26 cellular contexts compared by ENCODE assay signal in genomic region chr10:20614911-20615310, GRCh38.
"Had no signal": no experiment of that assay in that cellular context is flagged by ENCODE, and none has a peak within 500 bp of the region (broad histone marks: within the 10 kb centered on the region; RNA-seq: fewer than 3 reads in every experiment).

No MANE protein-coding gene starts in this region.

- ATAC-seq: activated T-cell treated with anti-CD3 and anti-CD28 coated beads, Interleukin-2, amount 50 U/mL, for 72 hours; gastrocnemius medialis; heart left ventricle; left cardiac atrium; naive thymus-derived CD4-positive, alpha-beta T cell; T-helper 17 cell; upper lobe of right lung had no signal

- H3K36me3 ChIP-seq: breast epithelium, colonic mucosa, esophagus squamous epithelium, gastrocnemius medialis, heart left ventricle, ovary, prostate gland, spleen, upper lobe of right lung had no signal

- H3K27me3 Mint-ChIP-seq: activated CD4-positive, alpha-beta memory T cell treated with anti-CD3 and anti-CD28 coated beads for 36 hours; activated naive CD8-positive, alpha-beta T cell treated with anti-CD3 and anti-CD28 coated beads, Interleukin-2, amount 10 ng/mL, durations not matched to agents 7 days and 5 days; central memory CD8-positive, alpha-beta T cell; memory B cell; naive thymus-derived CD4-positive, alpha-beta T cell; T-helper 17 cell had no signal

- H3K4me1 ChIP-seq: breast epithelium, colonic mucosa, esophagus squamous epithelium, gastrocnemius medialis, prostate gland, upper lobe of right lung had no signal

- H3K4me3 Mint-ChIP-seq: activated CD4-positive, alpha-beta memory T cell treated with anti-CD3 and anti-CD28 coated beads for 36 hours; activated naive CD4-positive, alpha-beta T cell treated with anti-CD3 and anti-CD28 coated beads for 36 hours; activated naive CD8-positive, alpha-beta T cell treated with anti-CD3 and anti-CD28 coated beads, Interleukin-2, amount 10 ng/mL, durations not matched to agents 7 days and 5 days; activated T-cell treated with anti-CD3 and anti-CD28 coated beads, Interleukin-2, amount 50 U/mL, for 72 hours; central memory CD8-positive, alpha-beta T cell; memory B cell; naive thymus-derived CD4-positive, alpha-beta T cell; T-helper 17 cell had no signal

- H3K27ac ChIP-seq: breast epithelium, colonic mucosa, esophagus squamous epithelium, gastrocnemius medialis, heart left ventricle, ovary, prostate gland, spleen, upper lobe of right lung had no signal

- H3K27me3 ChIP-seq: breast epithelium, colonic mucosa, esophagus squamous epithelium, gastrocnemius medialis, heart left ventricle, ovary, spleen, upper lobe of right lung had no signal

- H3K9me3 ChIP-seq: breast epithelium, colonic mucosa, esophagus squamous epithelium, gastrocnemius medialis, ovary, prostate gland, upper lobe of right lung had no signal

- H3K36me3 Mint-ChIP-seq: activated CD4-positive, alpha-beta memory T cell treated with anti-CD3 and anti-CD28 coated beads for 36 hours; activated naive CD8-positive, alpha-beta T cell treated with anti-CD3 and anti-CD28 coated beads, Interleukin-2, amount 10 ng/mL, durations not matched to agents 7 days and 5 days; memory B cell had no signal

- H3K9me3 Mint-ChIP-seq: activated CD4-positive, alpha-beta memory T cell treated with anti-CD3 and anti-CD28 coated beads for 36 hours; activated naive CD4-positive, alpha-beta T cell treated with anti-CD3 and anti-CD28 coated beads for 36 hours had no signal

- H3K4me3 ChIP-seq: breast epithelium, colonic mucosa, esophagus squamous epithelium, gastrocnemius medialis, heart left ventricle, ovary, prostate gland, spleen, upper lobe of right lung had no signal

- H3K27ac Mint-ChIP-seq: activated CD4-positive, alpha-beta memory T cell treated with anti-CD3 and anti-CD28 coated beads for 36 hours; activated naive CD4-positive, alpha-beta T cell treated with anti-CD3 and anti-CD28 coated beads for 36 hours; activated naive CD8-positive, alpha-beta T cell treated with anti-CD3 and anti-CD28 coated beads, Interleukin-2, amount 10 ng/mL, durations not matched to agents 7 days and 5 days; activated T-cell treated with anti-CD3 and anti-CD28 coated beads, Interleukin-2, amount 50 U/mL, for 72 hours; memory B cell; naive thymus-derived CD4-positive, alpha-beta T cell; T-helper 17 cell had no signal

- DNase-seq: activated CD4-positive, alpha-beta memory T cell treated with anti-CD3 and anti-CD28 coated beads for 36 hours; activated CD4-positive, alpha-beta T cell treated with anti-CD3 and anti-CD28 coated beads for 48 hours; activated CD4-positive, CD25-positive, alpha-beta regulatory T cell; activated effector memory CD4-positive, alpha-beta T cell treated with Interleukin-2 at 50 U/mL for 16 hours; activated naive CD4-positive, alpha-beta T cell treated with anti-CD3 and anti-CD28 coated beads for 36 hours; activated naive CD8-positive, alpha-beta T cell treated with anti-CD3 and anti-CD28 coated beads, Interleukin-2, amount 10 ng/mL, durations not matched to agents 7 days and 5 days; activated T-cell treated with anti-CD3 and anti-CD28 coated beads, Interleukin-2, amount 50 U/mL, for 72 hours; amniotic stem cell; colonic mucosa; esophagus squamous epithelium; gastrocnemius medialis; heart left ventricle; islet precursor cell; left cardiac atrium; naive thymus-derived CD4-positive, alpha-beta T cell; ovary; spleen; stimulated activated CD4-positive, alpha-beta T cell treated with anti-CD3 and anti-CD28 coated beads, Interleukin-4, amount 100 ng/mL, for 1 hour; stimulated activated naive CD4-positive, alpha-beta T cell; SW 1271; T-helper 17 cell; upper lobe of right lung had no signal

- H3K4me1 Mint-ChIP-seq: central memory CD8-positive, alpha-beta T cell; memory B cell; T-helper 17 cell had no signal
